28 cellular contexts compared by ENCODE assay signal in the genomic region with DNA sequence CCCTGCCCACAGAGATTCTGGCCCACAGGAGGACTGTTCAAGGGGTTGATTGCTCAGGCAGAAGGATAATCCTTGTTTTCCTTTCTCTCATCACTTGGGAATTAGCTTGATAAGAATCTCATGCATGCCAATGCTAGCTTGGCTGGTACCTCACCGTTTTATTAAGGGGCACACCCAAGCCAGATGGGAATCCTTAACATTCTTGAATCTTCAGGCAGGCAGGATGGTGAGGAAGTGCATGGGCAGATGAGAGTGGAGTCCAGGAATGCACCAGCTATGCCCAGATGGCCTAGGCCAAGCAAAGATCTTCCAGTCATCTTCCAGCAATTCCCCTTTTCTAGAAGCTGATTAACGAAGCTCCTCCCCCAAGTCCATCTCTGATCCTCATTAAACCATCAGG. TPM values are rescaled to one million over a fixed set of nuclear protein-coding genes. Genes with fewer than 3 reads are reported as not detected.
A peak's percentile ranks its signal among the peaks of the same experiment; 100 is the strongest.
DNase-seq lines count a peak whose midpoint lies in the region; ATAC-seq and TF ChIP-seq lines count a peak whose summit lies in the region.
"Had no signal": no experiment of that assay in that cellular context is flagged by ENCODE, and none has a peak within 500 bp of the region (broad histone marks: within the 10 kb centered on the region; RNA-seq: fewer than 3 reads in every experiment).

No MANE protein-coding gene starts in this region.

- H3K27ac ChIP-seq in RWPE2 (ENCODE audit: poor library complexity, severe bottlenecking) (peak overlapping the region; percentile 68), foreskin keratinocyte (no peak overlapping the region)
- H3K27ac ChIP-seq: BLaER1 treated with 17β-estradiol and CSF1 and Interleukin-3, amounts not matched to agents 10 nM and 100 nM had no signal

- no peak overlapping the region for H3K4me3 Mint-ChIP-seq in activated CD8-positive, alpha-beta T cell treated with anti-CD3 and anti-CD28 coated beads for 36 hours
- H3K4me3 Mint-ChIP-seq in Calu3 (ENCODE audit: low read depth, unreplicated experiment) = no peak overlapping the region
- H3K4me3 Mint-ChIP-seq: CD4-positive, alpha-beta memory T cell had no signal

- CTCF ChIA-PET in activated CD8-positive, alpha-beta T cell treated with anti-CD3 and anti-CD28 coated beads for 36 hours (lab: Charles Lee) = interaction anchor here (1.2 to 1.5 kb wide), 2 partner anchors 14 to 15 kb away, joined by 4 read pairs; no protein-coding TSS in a partner anchor
- CTCF ChIA-PET in Calu3 (lab: Charles Lee) = no interaction called here

- no peak overlapping the region for H3K4me3 ChIP-seq in RWPE2 (ENCODE audit: severe bottlenecking)
- H3K4me3 ChIP-seq: BLaER1 treated with 17β-estradiol and CSF1 and Interleukin-3, amounts not matched to agents 10 nM and 100 nM; GM12878; K562 had no signal

- H3K36me3 Mint-ChIP-seq in activated CD8-positive, alpha-beta T cell treated with anti-CD3 and anti-CD28 coated beads for 36 hours (ENCODE audit: low read depth) = no peaks in the 10 kb centered on the region
- H3K36me3 Mint-ChIP-seq in Calu3 (ENCODE audit: insufficient read depth, unreplicated experiment) = no peaks in the 10 kb centered on the region
- H3K36me3 Mint-ChIP-seq: CD4-positive, alpha-beta memory T cell had no signal

- no peaks in the 10 kb centered on the region for H3K9me3 ChIP-seq in RWPE2 (ENCODE audit: severe bottlenecking)
- H3K9me3 ChIP-seq: BLaER1 treated with 17β-estradiol and CSF1 and Interleukin-3, amounts not matched to agents 10 nM and 100 nM; Caco-2 had no signal

- ATAC-seq in RWPE2 (ENCODE audit: low read depth) (peak; percentile 91), foreskin keratinocyte (no peak), GM19452 (IDR thresholded peaks at IDR 0.05; ENCODE audit: unreplicated experiment) (no peak)
- no peak for ATAC-seq in activated CD8-positive, alpha-beta T cell treated with anti-CD3 and anti-CD28 coated beads for 36 hours
- ATAC-seq: GM12878, HepG2, K562 had no signal

- peaks cover 6% of the 10 kb centered on the region for H3K27me3 Mint-ChIP-seq in activated CD8-positive, alpha-beta T cell treated with anti-CD3 and anti-CD28 coated beads for 36 hours
- H3K27me3 Mint-ChIP-seq in Calu3 (ENCODE audit: unreplicated experiment) = peaks cover 55% of the 10 kb centered on the region

- BruUV-seq in Calu3 (replicated peaks; lab: Mats Ljungman, UMichigan) = no TSS peak

- no peaks in the 10 kb centered on the region for H3K4me1 Mint-ChIP-seq in activated CD8-positive, alpha-beta T cell treated with anti-CD3 and anti-CD28 coated beads for 36 hours (ENCODE audit: low read depth)
- H3K4me1 Mint-ChIP-seq in Calu3 (ENCODE audit: low read depth, unreplicated experiment) = no peaks in the 10 kb centered on the region
- H3K4me1 Mint-ChIP-seq: CD4-positive, alpha-beta memory T cell had no signal

- POLR2A ChIA-PET in activated CD8-positive, alpha-beta T cell treated with anti-CD3 and anti-CD28 coated beads for 36 hours (lab: Charles Lee) = no interaction called here

- H3K9me3 Mint-ChIP-seq in activated CD8-positive, alpha-beta T cell treated with anti-CD3 and anti-CD28 coated beads for 36 hours = no peaks in the 10 kb centered on the region
- no peaks in the 10 kb centered on the region for H3K9me3 Mint-ChIP-seq in Calu3 (ENCODE audit: low read depth, unreplicated experiment)
- H3K9me3 Mint-ChIP-seq: CD4-positive, alpha-beta memory T cell had no signal

- peak; percentile 58 for DNase-seq in EL
- DNase-seq in HS-5 (ENCODE audit: low read depth) = peak; percentile 86
- no peak for DNase-seq in RWPE2 (ENCODE audit: low spot score)
- peak; percentile 76 to 96 for DNase-seq in foreskin keratinocyte
- no peak for DNase-seq in activated CD8-positive, alpha-beta T cell treated with anti-CD3 and anti-CD28 coated beads for 36 hours
- no peak for DNase-seq in Calu3
- no peak for DNase-seq in NOMO-1 treated with DMSO at 0.1 percent for 48 hours (lab: John Stamatoyannopoulos, UW; ENCODE audit: unreplicated experiment)
- DNase-seq: Caco-2; CD4-positive, alpha-beta memory T cell; DMS153; NCI-H1105; NCI-H146; NCI-H2029 treated with DMSO at 0.1 percent for 48 hours; NCI-H2171; NCI-H524 treated with DMSO at 0.1 percent for 48 hours; NCI-H82; OCI-M1; Right ventricle myocardium superior; T-helper 2 cell had no signal

- TF ChIP-seq CTCF in RWPE2 (IDR thresholded peaks at IDR 0.05; ENCODE audit: poor library complexity, severe bottlenecking) (no peak), foreskin keratinocyte (conservative IDR thresholded peaks at IDR 0.05) (no peak), Calu3 (IDR thresholded peaks at IDR 0.05; ENCODE audit: unreplicated experiment) (no peak)
- TF ChIP-seq CTCF in activated CD8-positive, alpha-beta T cell treated with anti-CD3 and anti-CD28 coated beads for 36 hours (IDR thresholded peaks at IDR 0.05) = no peak

- H3K36me3 ChIP-seq in RWPE2 (ENCODE audit: low read depth) = no peaks in the 10 kb centered on the region
- H3K36me3 ChIP-seq: BLaER1 treated with 17β-estradiol and CSF1 and Interleukin-3, amounts not matched to agents 10 nM and 100 nM had no signal

- no peak overlapping the region for H3K27ac Mint-ChIP-seq in activated CD8-positive, alpha-beta T cell treated with anti-CD3 and anti-CD28 coated beads for 36 hours
- H3K27ac Mint-ChIP-seq in Calu3 (ENCODE audit: unreplicated experiment) = no peak overlapping the region
- H3K27ac Mint-ChIP-seq: CD4-positive, alpha-beta memory T cell had no signal

- H3K27me3 ChIP-seq in RWPE2 (ENCODE audit: insufficient read depth, poor library complexity, severe bottlenecking) (no peaks in the 10 kb centered on the region), foreskin keratinocyte (no peaks in the 10 kb centered on the region)
- H3K27me3 ChIP-seq: BLaER1 treated with 17β-estradiol and CSF1 and Interleukin-3, amounts not matched to agents 10 nM and 100 nM had no signal

- H3K4me1 ChIP-seq in RWPE2 (ENCODE audit: insufficient read depth, poor library complexity, severe bottlenecking) (peaks cover 3% of the 10 kb centered on the region), foreskin keratinocyte (peaks cover 22% of the 10 kb centered on the region)
- H3K4me1 ChIP-seq: BLaER1 treated with 17β-estradiol and CSF1 and Interleukin-3, amounts not matched to agents 10 nM and 100 nM; Caco-2 had no signal

- intact Hi-C loops in activated CD8-positive, alpha-beta T cell treated with anti-CD3 and anti-CD28 coated beads for 36 hours (cut with micrococcal nuclease) = no loop called here
- intact Hi-C loops in Calu3 (cut with micrococcal nuclease; ENCODE audit: unreplicated experiment) = no loop called here

RNA-seq across cellular contexts. Expression of a gene that starts 4.1 kb away (rescaled TPM):
- total RNA-seq in foreskin keratinocyte = not detected in 2 replicates
- polyA plus RNA-seq in foreskin keratinocyte = not detected in 2 replicates
- not detected for total RNA-seq in activated CD8-positive, alpha-beta T cell treated with anti-CD3 and anti-CD28 coated beads for 36 hours
- not detected in 2 replicates for total RNA-seq in Calu3 (2022)
- total RNA-seq: Caco-2; CD4-positive, alpha-beta memory T cell; Daoy; GM12878; H4; HepG2; K562; LHCN-M2; Right ventricle myocardium superior; SK-MEL-5 had no signal
- polyA plus RNA-seq: CD4-positive, alpha-beta memory T cell; GM12878; HepG2; K562 had no signal

RNA-seq across cellular contexts. Expression of a gene that starts 13.0 kb away (rescaled TPM):
- total RNA-seq in foreskin keratinocyte (0.18 TPM in 1 of 2 replicates, not detected in the other), Calu3 (2022) (not detected in 2 replicates)
- polyA plus RNA-seq in foreskin keratinocyte = 0.23 and 0.39 TPM in 2 replicates
- not detected for total RNA-seq in activated CD8-positive, alpha-beta T cell treated with anti-CD3 and anti-CD28 coated beads for 36 hours
- total RNA-seq: Caco-2; CD4-positive, alpha-beta memory T cell; Daoy; H4; HepG2; K562; LHCN-M2; Right ventricle myocardium superior; SK-MEL-5 had no signal
- polyA plus RNA-seq: CD4-positive, alpha-beta memory T cell; GM12878; HepG2; K562 had no signal

RNA-seq across cellular contexts. Expression of a gene that starts 22.5 kb away (rescaled TPM):
- total RNA-seq in foreskin keratinocyte (not detected in 2 replicates), Calu3 (2022) (not detected in 2 replicates)
- polyA plus RNA-seq in foreskin keratinocyte = not detected in 2 replicates
- total RNA-seq in activated CD8-positive, alpha-beta T cell treated with anti-CD3 and anti-CD28 coated beads for 36 hours = not detected
- total RNA-seq: Caco-2; CD4-positive, alpha-beta memory T cell; Daoy; GM12878; H4; HepG2; K562; LHCN-M2; Right ventricle myocardium superior; SK-MEL-5 had no signal
- polyA plus RNA-seq: CD4-positive, alpha-beta memory T cell; HepG2; K562 had no signal

RNA-seq across cellular contexts. Expression of a gene that starts 28.4 kb away (rescaled TPM):
- 0.44 TPM in 1 of 2 replicates, not detected in the other for total RNA-seq in foreskin keratinocyte
- 0.26 and 0.53 TPM in 2 replicates for polyA plus RNA-seq in foreskin keratinocyte
- not detected for total RNA-seq in activated CD8-positive, alpha-beta T cell treated with anti-CD3 and anti-CD28 coated beads for 36 hours
- total RNA-seq in Calu3 (2022) = not detected in 2 replicates
- total RNA-seq: Caco-2; CD4-positive, alpha-beta memory T cell; Daoy; GM12878; H4; HepG2; K562; LHCN-M2; Right ventricle myocardium superior; SK-MEL-5 had no signal
- polyA plus RNA-seq: CD4-positive, alpha-beta memory T cell; GM12878; HepG2; K562 had no signal

RNA-seq across cellular contexts. Expression of a gene that starts 43.9 kb away (rescaled TPM):
- 0.42 and 0.61 TPM in 2 replicates for total RNA-seq in foreskin keratinocyte
- polyA plus RNA-seq in foreskin keratinocyte = 0.54 and 0.68 TPM in 2 replicates
- total RNA-seq in activated CD8-positive, alpha-beta T cell treated with anti-CD3 and anti-CD28 coated beads for 36 hours = not detected
- total RNA-seq in Calu3 (2022) = not detected in 2 replicates
- total RNA-seq: Caco-2; CD4-positive, alpha-beta memory T cell; Daoy; H4; HepG2; K562; LHCN-M2; Right ventricle myocardium superior; SK-MEL-5 had no signal
- polyA plus RNA-seq: CD4-positive, alpha-beta memory T cell; HepG2; K562 had no signal

Comparison
In these comparisons a context has a peak if more than half of its experiments do, and no peak if none do; other contexts are left out.
1. DNase-seq: peak in EL (single experiment), HS-5 (single experiment) and foreskin keratinocyte (2 of 2); none in RWPE2 (single experiment), activated CD8-positive, alpha-beta T cell treated with anti-CD3 and anti-CD28 coated beads for 36 hours (single experiment), Calu3 (single experiment) and NOMO-1 treated with DMSO at 0.1 percent for 48 hours (single experiment).